In the genomic region with DNA sequence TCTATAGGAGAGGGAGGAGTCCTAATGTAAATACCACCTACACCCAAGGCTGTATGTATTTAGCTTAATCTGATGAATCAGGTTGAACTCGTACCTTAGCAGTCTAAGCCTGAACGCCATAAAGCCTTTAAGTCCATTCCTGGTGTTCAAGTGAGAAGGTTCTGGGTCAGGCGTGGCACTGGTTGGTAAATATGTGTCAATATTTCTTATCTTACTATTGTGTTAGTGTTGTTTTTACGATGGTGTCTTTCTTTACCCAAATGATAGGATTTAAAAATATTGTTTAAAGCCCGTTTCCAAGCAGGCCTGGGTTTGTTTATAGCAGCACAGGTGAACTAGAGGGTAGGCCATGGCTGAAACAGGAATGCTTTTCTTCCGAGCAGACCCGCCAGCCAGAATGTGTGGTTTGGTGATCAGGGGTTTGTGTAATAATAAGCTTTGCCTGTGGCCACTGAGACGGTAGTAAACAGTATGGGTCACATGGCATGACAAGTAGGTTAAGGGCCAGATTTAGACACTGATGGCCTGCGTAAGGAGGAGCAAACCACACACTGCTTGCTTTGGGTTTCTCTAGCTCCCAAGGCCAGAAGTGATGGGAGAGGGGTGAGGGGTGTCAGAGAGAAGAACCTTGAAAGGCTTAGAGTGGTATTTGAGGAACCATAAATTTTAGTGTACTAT, we compare ENCODE assay signal across 1 cellular context.
TF ChIP-seq lines count a peak whose summit lies in the region.

No MANE protein-coding gene starts in this region.

TF ChIP-seq in GM12878, 131 proteins besides CTCF, POLR2A, EP300 and RAD21 (continues in another document):
- TF ChIP-seq TCF12 (IDR thresholded peaks at IDR 0.05; ENCODE audit: low read depth, low read length) (no peak), ASH2L (IDR thresholded peaks at IDR 0.05; ENCODE audit: borderline replicate concordance, low read depth) (no peak), KLF5 (IDR thresholded peaks at IDR 0.05; ENCODE audit: partially characterized antibody) (no peak), IKZF2 (IDR thresholded peaks at IDR 0.05) (peak; percentile 69 to 72; a peak in 3 of 4 replicates), SUZ12 (IDR thresholded peaks at IDR 0.05; ENCODE audit: unreplicated experiment) (no peak), BRCA1 (IDR thresholded peaks at IDR 0.05; ENCODE audit: low read depth, low read length) (no peak), PAX8 (IDR thresholded peaks at IDR 0.05) (no peak), EGR1 (IDR thresholded peaks at IDR 0.05; ENCODE audit: borderline replicate concordance in 1 of 2, low read depth in 2 of 2, low read length in 2 of 2) (no peak), ATF3 (IDR thresholded peaks at IDR 0.05; ENCODE audit: borderline replicate concordance, extremely low read depth, low read depth, low read length) (no peak), ESRRA (IDR thresholded peaks at IDR 0.05; ENCODE audit: low read length) (no peak), ZBTB4 (CRISPR knock-in tag; IDR thresholded peaks at IDR 0.05) (no peak), PML (IDR thresholded peaks at IDR 0.05; ENCODE audit: low read length) (no peak; the same call in 1 of the 2 replicates), ZZZ3 (IDR thresholded peaks at IDR 0.05; ENCODE audit: control insufficient read depth, insufficient read length, low read depth) (no peak), SMAD5 (IDR thresholded peaks at IDR 0.05; ENCODE audit: low read depth) (0 out of 2 replicates have a peak, but pooled peaks have one; percentile 27), SREBF2 (IDR thresholded peaks at IDR 0.05; ENCODE audit: low read length) (no peak), E2F4 (IDR thresholded peaks at IDR 0.05; ENCODE audit: low read depth, low read length) (no peak), WRNIP1 (IDR thresholded peaks at IDR 0.05; ENCODE audit: borderline replicate concordance, low read depth, low read length) (no peak), NFYA (IDR thresholded peaks at IDR 0.05; ENCODE audit: borderline replicate concordance, low read depth, low read length) (no peak), EED (IDR thresholded peaks at IDR 0.05; ENCODE audit: low read depth) (no peak), HDAC2 (IDR thresholded peaks at IDR 0.05) (no peak), MXI1 (IDR thresholded peaks at IDR 0.05; ENCODE audit: low read depth, low read length) (no peak), SUPT20H (IDR thresholded peaks at IDR 0.05; ENCODE audit: borderline replicate concordance, control insufficient read depth, low read depth, low read length) (no peak), FOXK2 (IDR thresholded peaks at IDR 0.05) (peak; percentile 62; the same call in 1 of the 2 replicates), PAX5 (IDR thresholded peaks at IDR 0.05; ENCODE audit: borderline replicate concordance, low read depth, low read length) (0 out of 2 replicates have a peak, but pooled peaks have one; percentile 7), HCFC1 (IDR thresholded peaks at IDR 0.05; ENCODE audit: low read length) (no peak), CHD1 (IDR thresholded peaks at IDR 0.05; ENCODE audit: low read depth, low read length) (no peak), ATF7 (IDR thresholded peaks at IDR 0.05; ENCODE audit: low read depth) (peak; percentile 75), SIN3A (IDR thresholded peaks at IDR 0.05; ENCODE audit: low read depth, low read length) (no peak), SPI1 (IDR thresholded peaks at IDR 0.05; ENCODE audit: borderline replicate concordance, insufficient read depth, low read depth, low read length) (no peak), FOXM1 (IDR thresholded peaks at IDR 0.05; ENCODE audit: low read depth, low read length) (no peak), RCOR1 (conservative IDR thresholded peaks at IDR 0.05; ENCODE audit: low read depth, low read length) (no peak; the same call in 1 of the 2 replicates), ZNF384 (IDR thresholded peaks at IDR 0.05; ENCODE audit: borderline replicate concordance, low read depth, low read length) (no peak), CBX3 (IDR thresholded peaks at IDR 0.05; ENCODE audit: borderline replicate concordance, low read depth) (no peak), BACH1 (IDR thresholded peaks at IDR 0.05; ENCODE audit: borderline replicate concordance) (no peak; the same call in 1 of the 2 replicates), POLR2AphosphoS2 (IDR thresholded peaks at IDR 0.05; ENCODE audit: low read depth, low read length) (0 out of 2 replicates have a peak, but pooled peaks have one; percentile 28), ZNF622 (IDR thresholded peaks at IDR 0.05) (no peak), NR2C2 (IDR thresholded peaks at IDR 0.05; ENCODE audit: borderline replicate concordance, control insufficient read depth, insufficient read length, low read depth) (no peak), POLR2AphosphoS5 (IDR thresholded peaks at IDR 0.05; ENCODE audit: low read length) (no peak)
- TF ChIP-seq, protein P1, sequence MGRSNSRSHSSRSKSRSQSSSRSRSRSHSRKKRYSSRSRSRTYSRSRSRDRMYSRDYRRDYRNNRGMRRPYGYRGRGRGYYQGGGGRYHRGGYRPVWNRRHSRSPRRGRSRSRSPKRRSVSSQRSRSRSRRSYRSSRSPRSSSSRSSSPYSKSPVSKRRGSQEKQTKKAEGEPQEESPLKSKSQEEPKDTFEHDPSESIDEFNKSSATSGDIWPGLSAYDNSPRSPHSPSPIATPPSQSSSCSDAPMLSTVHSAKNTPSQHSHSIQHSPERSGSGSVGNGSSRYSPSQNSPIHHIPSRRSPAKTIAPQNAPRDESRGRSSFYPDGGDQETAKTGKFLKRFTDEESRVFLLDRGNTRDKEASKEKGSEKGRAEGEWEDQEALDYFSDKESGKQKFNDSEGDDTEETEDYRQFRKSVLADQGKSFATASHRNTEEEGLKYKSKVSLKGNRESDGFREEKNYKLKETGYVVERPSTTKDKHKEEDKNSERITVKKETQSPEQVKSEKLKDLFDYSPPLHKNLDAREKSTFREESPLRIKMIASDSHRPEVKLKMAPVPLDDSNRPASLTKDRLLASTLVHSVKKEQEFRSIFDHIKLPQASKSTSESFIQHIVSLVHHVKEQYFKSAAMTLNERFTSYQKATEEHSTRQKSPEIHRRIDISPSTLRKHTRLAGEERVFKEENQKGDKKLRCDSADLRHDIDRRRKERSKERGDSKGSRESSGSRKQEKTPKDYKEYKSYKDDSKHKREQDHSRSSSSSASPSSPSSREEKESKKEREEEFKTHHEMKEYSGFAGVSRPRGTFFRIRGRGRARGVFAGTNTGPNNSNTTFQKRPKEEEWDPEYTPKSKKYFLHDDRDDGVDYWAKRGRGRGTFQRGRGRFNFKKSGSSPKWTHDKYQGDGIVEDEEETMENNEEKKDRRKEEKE (IDR thresholded peaks at IDR 0.05): no peak
- TF ChIP-seq, protein P2, sequence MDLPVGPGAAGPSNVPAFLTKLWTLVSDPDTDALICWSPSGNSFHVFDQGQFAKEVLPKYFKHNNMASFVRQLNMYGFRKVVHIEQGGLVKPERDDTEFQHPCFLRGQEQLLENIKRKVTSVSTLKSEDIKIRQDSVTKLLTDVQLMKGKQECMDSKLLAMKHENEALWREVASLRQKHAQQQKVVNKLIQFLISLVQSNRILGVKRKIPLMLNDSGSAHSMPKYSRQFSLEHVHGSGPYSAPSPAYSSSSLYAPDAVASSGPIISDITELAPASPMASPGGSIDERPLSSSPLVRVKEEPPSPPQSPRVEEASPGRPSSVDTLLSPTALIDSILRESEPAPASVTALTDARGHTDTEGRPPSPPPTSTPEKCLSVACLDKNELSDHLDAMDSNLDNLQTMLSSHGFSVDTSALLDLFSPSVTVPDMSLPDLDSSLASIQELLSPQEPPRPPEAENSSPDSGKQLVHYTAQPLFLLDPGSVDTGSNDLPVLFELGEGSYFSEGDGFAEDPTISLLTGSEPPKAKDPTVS (IDR thresholded peaks at IDR 0.05; ENCODE audit: low read depth, low read length): no peak
- TF ChIP-seq, protein P3, sequence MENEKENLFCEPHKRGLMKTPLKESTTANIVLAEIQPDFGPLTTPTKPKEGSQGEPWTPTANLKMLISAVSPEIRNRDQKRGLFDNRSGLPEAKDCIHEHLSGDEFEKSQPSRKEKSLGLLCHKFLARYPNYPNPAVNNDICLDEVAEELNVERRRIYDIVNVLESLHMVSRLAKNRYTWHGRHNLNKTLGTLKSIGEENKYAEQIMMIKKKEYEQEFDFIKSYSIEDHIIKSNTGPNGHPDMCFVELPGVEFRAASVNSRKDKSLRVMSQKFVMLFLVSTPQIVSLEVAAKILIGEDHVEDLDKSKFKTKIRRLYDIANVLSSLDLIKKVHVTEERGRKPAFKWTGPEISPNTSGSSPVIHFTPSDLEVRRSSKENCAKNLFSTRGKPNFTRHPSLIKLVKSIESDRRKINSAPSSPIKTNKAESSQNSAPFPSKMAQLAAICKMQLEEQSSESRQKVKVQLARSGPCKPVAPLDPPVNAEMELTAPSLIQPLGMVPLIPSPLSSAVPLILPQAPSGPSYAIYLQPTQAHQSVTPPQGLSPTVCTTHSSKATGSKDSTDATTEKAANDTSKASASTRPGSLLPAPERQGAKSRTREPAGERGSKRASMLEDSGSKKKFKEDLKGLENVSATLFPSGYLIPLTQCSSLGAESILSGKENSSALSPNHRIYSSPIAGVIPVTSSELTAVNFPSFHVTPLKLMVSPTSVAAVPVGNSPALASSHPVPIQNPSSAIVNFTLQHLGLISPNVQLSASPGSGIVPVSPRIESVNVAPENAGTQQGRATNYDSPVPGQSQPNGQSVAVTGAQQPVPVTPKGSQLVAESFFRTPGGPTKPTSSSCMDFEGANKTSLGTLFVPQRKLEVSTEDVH (IDR thresholded peaks at IDR 0.05; ENCODE audit: low read depth, partially characterized antibody): no peak
- TF ChIP-seq, protein P4, sequence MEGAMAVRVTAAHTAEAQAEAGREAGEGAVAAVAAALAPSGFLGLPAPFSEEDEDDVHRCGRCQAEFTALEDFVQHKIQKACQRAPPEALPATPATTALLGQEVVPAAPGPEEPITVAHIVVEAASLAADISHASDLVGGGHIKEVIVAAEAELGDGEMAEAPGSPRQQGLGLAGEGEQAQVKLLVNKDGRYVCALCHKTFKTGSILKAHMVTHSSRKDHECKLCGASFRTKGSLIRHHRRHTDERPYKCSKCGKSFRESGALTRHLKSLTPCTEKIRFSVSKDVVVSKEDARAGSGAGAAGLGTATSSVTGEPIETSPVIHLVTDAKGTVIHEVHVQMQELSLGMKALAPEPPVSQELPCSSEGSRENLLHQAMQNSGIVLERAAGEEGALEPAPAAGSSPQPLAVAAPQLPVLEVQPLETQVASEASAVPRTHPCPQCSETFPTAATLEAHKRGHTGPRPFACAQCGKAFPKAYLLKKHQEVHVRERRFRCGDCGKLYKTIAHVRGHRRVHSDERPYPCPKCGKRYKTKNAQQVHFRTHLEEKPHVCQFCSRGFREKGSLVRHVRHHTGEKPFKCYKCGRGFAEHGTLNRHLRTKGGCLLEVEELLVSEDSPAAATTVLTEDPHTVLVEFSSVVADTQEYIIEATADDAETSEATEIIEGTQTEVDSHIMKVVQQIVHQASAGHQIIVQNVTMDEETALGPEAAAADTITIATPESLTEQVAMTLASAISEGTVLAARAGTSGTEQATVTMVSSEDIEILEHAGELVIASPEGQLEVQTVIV (IDR thresholded peaks at IDR 0.05; ENCODE audit: borderline replicate concordance, partially characterized antibody): no peak
- TF ChIP-seq, protein P5, sequence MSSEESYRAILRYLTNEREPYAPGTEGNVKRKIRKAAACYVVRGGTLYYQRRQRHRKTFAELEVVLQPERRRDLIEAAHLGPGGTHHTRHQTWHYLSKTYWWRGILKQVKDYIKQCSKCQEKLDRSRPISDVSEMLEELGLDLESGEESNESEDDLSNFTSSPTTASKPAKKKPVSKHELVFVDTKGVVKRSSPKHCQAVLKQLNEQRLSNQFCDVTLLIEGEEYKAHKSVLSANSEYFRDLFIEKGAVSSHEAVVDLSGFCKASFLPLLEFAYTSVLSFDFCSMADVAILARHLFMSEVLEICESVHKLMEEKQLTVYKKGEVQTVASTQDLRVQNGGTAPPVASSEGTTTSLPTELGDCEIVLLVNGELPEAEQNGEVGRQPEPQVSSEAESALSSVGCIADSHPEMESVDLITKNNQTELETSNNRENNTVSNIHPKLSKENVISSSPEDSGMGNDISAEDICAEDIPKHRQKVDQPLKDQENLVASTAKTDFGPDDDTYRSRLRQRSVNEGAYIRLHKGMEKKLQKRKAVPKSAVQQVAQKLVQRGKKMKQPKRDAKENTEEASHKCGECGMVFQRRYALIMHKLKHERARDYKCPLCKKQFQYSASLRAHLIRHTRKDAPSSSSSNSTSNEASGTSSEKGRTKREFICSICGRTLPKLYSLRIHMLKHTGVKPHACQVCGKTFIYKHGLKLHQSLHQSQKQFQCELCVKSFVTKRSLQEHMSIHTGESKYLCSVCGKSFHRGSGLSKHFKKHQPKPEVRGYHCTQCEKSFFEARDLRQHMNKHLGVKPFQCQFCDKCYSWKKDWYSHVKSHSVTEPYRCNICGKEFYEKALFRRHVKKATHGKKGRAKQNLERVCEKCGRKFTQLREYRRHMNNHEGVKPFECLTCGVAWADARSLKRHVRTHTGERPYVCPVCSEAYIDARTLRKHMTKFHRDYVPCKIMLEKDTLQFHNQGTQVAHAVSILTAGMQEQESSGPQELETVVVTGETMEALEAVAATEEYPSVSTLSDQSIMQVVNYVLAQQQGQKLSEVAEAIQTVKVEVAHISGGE (CRISPR knock-in tag; IDR thresholded peaks at IDR 0.05): no peak
